Comparison of ENCODE assay signal across 1 cellular context in genomic region chr18:79945118-79946042, GRCh38.
TF ChIP-seq lines count a peak whose summit lies in the region.

No MANE protein-coding gene starts in this region.

TF ChIP-seq in H1, 55 proteins besides CTCF, POLR2A, EP300 and RAD21:
- TF ChIP-seq RFX5 (IDR thresholded peaks at IDR 0.05; ENCODE audit: borderline replicate concordance, low read depth, low read length), result no peak
- no peak for TF ChIP-seq TAF7 (optimal IDR thresholded peaks at IDR 0.05; ENCODE audit: borderline replicate concordance, low read depth, low read length)
- TF ChIP-seq BRCA1 (IDR thresholded peaks at IDR 0.05; ENCODE audit: low read depth, low read length), result no peak
- no peak for TF ChIP-seq SUZ12 (IDR thresholded peaks at IDR 0.05; ENCODE audit: low read length)
- no peak for TF ChIP-seq EGR1 (IDR thresholded peaks at IDR 0.05; ENCODE audit: borderline replicate concordance, low read depth, low read length)
- TF ChIP-seq TCF12 (IDR thresholded peaks at IDR 0.05; ENCODE audit: low read depth, low read length), result no peak
- TF ChIP-seq TEAD4 (IDR thresholded peaks at IDR 0.05; ENCODE audit: low read depth, low read length), result no peak
- TF ChIP-seq CTBP2 (IDR thresholded peaks at IDR 0.05; ENCODE audit: borderline replicate concordance, insufficient read depth, insufficient read length, low read length), result no peak
- no peak for TF ChIP-seq NRF1 (IDR thresholded peaks at IDR 0.05; ENCODE audit: low read depth, low read length)
- TF ChIP-seq KDM4A (IDR thresholded peaks at IDR 0.05; ENCODE audit: low read depth, low read length, severe bottlenecking), result no peak
- TF ChIP-seq SIX5 (IDR thresholded peaks at IDR 0.05; ENCODE audit: low read depth, low read length), result no peak
- TF ChIP-seq SP1 (IDR thresholded peaks at IDR 0.05; ENCODE audit: low read depth, low read length), result no peak
- TF ChIP-seq SAP30 (IDR thresholded peaks at IDR 0.05; ENCODE audit: insufficient read depth, insufficient replicate concordance, low read length), result no peak
- TF ChIP-seq SIN3A (conservative IDR thresholded peaks at IDR 0.05 in 1 of 2, IDR thresholded peaks at IDR 0.05 in 1 of 2; ENCODE audit: low read depth in 1 of 2, low read length in 2 of 2), result no peak
- no peak for TF ChIP-seq CBX5 (IDR thresholded peaks at IDR 0.05; ENCODE audit: low read depth, low read length)
- TF ChIP-seq JUN (IDR thresholded peaks at IDR 0.05; ENCODE audit: low read depth, low read length), result no peak
TF ChIP-seq in H1: peak in this region for 0.
